11 cellular contexts compared by ENCODE assay signal in genomic region chr2:143083636-143084035, GRCh38.
DNase-seq lines count a peak whose midpoint lies in the region; ATAC-seq lines count a peak whose summit lies in the region.
"Had no signal": no experiment of that assay in that cellular context is flagged by ENCODE, and none has a peak within 500 bp of the region (broad histone marks: within the 10 kb centered on the region; RNA-seq: fewer than 3 reads in every experiment).

No MANE protein-coding gene starts in this region.

- peaks cover 11% of the 10 kb centered on the region for H3K4me1 ChIP-seq in ACC112 (ENCODE audit: control insufficient read depth, insufficient read depth, low read length, unreplicated experiment)
- H3K4me1 ChIP-seq: Peyer's patch, upper lobe of left lung had no signal

- peak overlapping the region; percentile 67 for H2AFZ ChIP-seq in ACC112 (ENCODE audit: low read length, unreplicated experiment)

- H3K27ac ChIP-seq in ACC112 (ENCODE audit: low read depth, low read length): peak overlapping the region; percentile 63
- H3K27ac ChIP-seq: Peyer's patch had no signal

- H3K27me3 ChIP-seq in ACC112 (ENCODE audit: insufficient read depth, low read length): no peaks in the 10 kb centered on the region
- H3K27me3 ChIP-seq: Peyer's patch, upper lobe of left lung had no signal

- H3K36me3 ChIP-seq in ACC112 (ENCODE audit: insufficient read depth, low read length): no peaks in the 10 kb centered on the region
- H3K36me3 ChIP-seq: Peyer's patch, upper lobe of left lung had no signal

- DNase-seq in RKO (ENCODE audit: low spot score): peak; percentile 86
- DNase-seq in fibroblast of peridontal ligament (ENCODE audit: extremely low read depth): peak; percentile 84
- DNase-seq in SHP77 (lab: John Stamatoyannopoulos, UW): no peak
- no peak for DNase-seq in NCI-H1092 (lab: John Stamatoyannopoulos, UW)
- DNase-seq: cerebellar nuclear complex, Peyer's patch, upper lobe of left lung had no signal

- peak; percentile 46 for ATAC-seq in GM18867 (IDR thresholded peaks at IDR 0.05; ENCODE audit: unreplicated experiment)
- ATAC-seq in HG02623 (IDR thresholded peaks at IDR 0.05; ENCODE audit: unreplicated experiment): no peak
- no peak for ATAC-seq in HG03342 (IDR thresholded peaks at IDR 0.05; ENCODE audit: unreplicated experiment)

- H3K4me3 ChIP-seq in ACC112 (ENCODE audit: low read depth, low read length): peak overlapping the region; percentile 57
- H3K4me3 ChIP-seq: Peyer's patch, upper lobe of left lung had no signal

- no peaks in the 10 kb centered on the region for H3K79me2 ChIP-seq in ACC112 (ENCODE audit: control insufficient read depth, insufficient read depth, low read length, unreplicated experiment)

Comparison
In these comparisons a context has a peak if more than half of its experiments do, and no peak if none do; other contexts are left out.
1. DNase-seq: peak in RKO (single experiment) and fibroblast of peridontal ligament (single experiment); none in SHP77 (0 of 2) and NCI-H1092 (single experiment).